ENCODE assay signal across 12 cellular contexts in the genomic region with DNA sequence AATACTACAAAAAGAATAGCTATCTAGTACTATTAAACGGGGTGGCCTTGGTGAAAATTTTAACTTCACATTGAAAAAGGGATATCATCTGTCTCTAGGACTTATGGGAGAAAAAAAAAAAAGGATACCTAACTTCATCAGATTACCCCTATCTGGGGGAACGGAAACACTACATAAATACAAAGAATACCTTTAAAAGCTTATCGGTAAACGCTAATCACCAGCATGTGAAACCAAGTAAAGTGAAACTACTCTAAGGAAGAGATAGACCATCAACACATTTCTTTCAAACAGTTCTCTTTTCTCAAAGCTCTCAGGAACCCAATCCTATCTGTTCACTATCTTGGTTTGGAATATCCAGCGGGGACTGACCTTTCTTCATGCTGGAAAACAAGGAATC. TPM values are rescaled to one million over a fixed set of nuclear protein-coding genes. Genes with fewer than 3 reads are reported as not detected.
DNase-seq lines count a peak whose midpoint lies in the region; ATAC-seq and TF ChIP-seq lines count a peak whose summit lies in the region.
"Had no signal": no experiment of that assay in that cellular context is flagged by ENCODE, and none has a peak within 500 bp of the region (broad histone marks: within the 10 kb centered on the region; RNA-seq: fewer than 3 reads in every experiment).

No MANE protein-coding gene starts in this region.

- peaks cover 17% of the 10 kb centered on the region for H3K36me3 Mint-ChIP-seq in activated CD4-positive, alpha-beta T cell treated with anti-CD3 and anti-CD28 coated beads for 36 hours (ENCODE audit: low read depth)
- no peaks in the 10 kb centered on the region; a peak in 4 of 7 replicates for H3K36me3 Mint-ChIP-seq in H9 (ENCODE audit: insufficient read depth in 1 of 3, low read depth in 3 of 3)
- peaks cover 4% of the 10 kb centered on the region for H3K36me3 Mint-ChIP-seq in activated CD8-positive, alpha-beta T cell treated with anti-CD3 and anti-CD28 coated beads, Interleukin-2, amount 10 ng/mL, durations not matched to agents 7 days and 5 days (ENCODE audit: low read depth)
- H3K36me3 Mint-ChIP-seq in natural killer cell treated with Interleukin-12 subunit alpha and Interleukin-12 subunit beta and Interleukin-15 and Interleukin-18, amount 100 ng/mL, for 72 hours, result peaks cover 9% of the 10 kb centered on the region

- no CpG with 5 or more reads among the region's 5 CpGs for WGBS in H9 (ENCODE audit: extremely low coverage, insufficient read length, low lambda C conversion rate)

- CTCF ChIA-PET in activated CD4-positive, alpha-beta T cell treated with anti-CD3 and anti-CD28 coated beads for 36 hours (lab: Charles Lee), result interaction anchor here (0.6 to 0.7 kb wide), 5 partner anchors 14 to 1966 kb away, joined by 3 to 4 read pairs (median 3); no protein-coding TSS in a partner anchor
- CTCF ChIA-PET in activated CD8-positive, alpha-beta T cell treated with anti-CD3 and anti-CD28 coated beads, Interleukin-2, amount 10 ng/mL, durations not matched to agents 7 days and 5 days (lab: Charles Lee), result interaction anchor here (1.0 to 1.5 kb wide), 3 partner anchors 11 to 379 kb away, joined by 3 to 4 read pairs (median 4); no protein-coding TSS in a partner anchor

- no peak for TF ChIP-seq CTCF in H9 (conservative IDR thresholded peaks at IDR 0.05)

- H3T11ph ChIP-seq in H9 (ENCODE audit: low read length), result no peak overlapping the region

- H4K20me1 ChIP-seq in H9 (ENCODE audit: control insufficient read depth, insufficient read depth, insufficient read length), result no peaks in the 10 kb centered on the region

- no peaks in the 10 kb centered on the region for H3K27me3 Mint-ChIP-seq in activated CD4-positive, alpha-beta T cell treated with anti-CD3 and anti-CD28 coated beads for 36 hours
- no peaks in the 10 kb centered on the region for H3K27me3 Mint-ChIP-seq in H9 (ENCODE audit: low read depth)
- H3K27me3 Mint-ChIP-seq in activated CD8-positive, alpha-beta T cell treated with anti-CD3 and anti-CD28 coated beads, Interleukin-2, amount 10 ng/mL, durations not matched to agents 7 days and 5 days (ENCODE audit: low read depth), result no peaks in the 10 kb centered on the region
- no peaks in the 10 kb centered on the region for H3K27me3 Mint-ChIP-seq in natural killer cell treated with Interleukin-12 subunit alpha and Interleukin-12 subunit beta and Interleukin-15 and Interleukin-18, amount 100 ng/mL, for 72 hours

- H2AK5ac ChIP-seq in H9 (ENCODE audit: insufficient read length, low read length), result no peak overlapping the region

- no peak overlapping the region for H3K18ac ChIP-seq in H9 (ENCODE audit: insufficient read length, low read depth, low read length)

- no peaks in the 10 kb centered on the region for H3K23me2 ChIP-seq in H9 (ENCODE audit: insufficient read length, low read depth, low read length, poor library complexity, severe bottlenecking)

- H2BK12ac ChIP-seq in H9 (ENCODE audit: insufficient read length, low read depth, low read length), result no peak overlapping the region

- H3K4me3 Mint-ChIP-seq in activated CD4-positive, alpha-beta T cell treated with anti-CD3 and anti-CD28 coated beads for 36 hours, result peak overlapping the region; percentile 39
- no peak overlapping the region; a peak in 1 of 5 replicates for H3K4me3 Mint-ChIP-seq in H9
- peak overlapping the region; percentile 58 for H3K4me3 Mint-ChIP-seq in activated CD8-positive, alpha-beta T cell treated with anti-CD3 and anti-CD28 coated beads, Interleukin-2, amount 10 ng/mL, durations not matched to agents 7 days and 5 days
- peak overlapping the region; percentile 65 for H3K4me3 Mint-ChIP-seq in natural killer cell treated with Interleukin-12 subunit alpha and Interleukin-12 subunit beta and Interleukin-15 and Interleukin-18, amount 100 ng/mL, for 72 hours

- no peak overlapping the region for H3K9ac ChIP-seq in H9 (ENCODE audit: extremely low read depth, insufficient read length, low read length)

- H3K79me1 ChIP-seq in H9 (ENCODE audit: insufficient read depth, low read depth, low read length, poor library complexity, severe bottlenecking), result no peaks in the 10 kb centered on the region

- no peak overlapping the region for H2BK120ac ChIP-seq in H9 (ENCODE audit: low read depth, low read length, poor library complexity, severe bottlenecking)

- H3K14ac ChIP-seq in H9 (ENCODE audit: insufficient read depth, low read length), result no peak overlapping the region

- no peak overlapping the region for H3K27ac ChIP-seq in H9 (ENCODE audit: insufficient read length, low read depth, low read length)

- no peak overlapping the region for H3K27ac Mint-ChIP-seq in activated CD4-positive, alpha-beta T cell treated with anti-CD3 and anti-CD28 coated beads for 36 hours
- peak overlapping the region; percentile 3 to 63 (median 12); a peak in 3 of 7 replicates for H3K27ac Mint-ChIP-seq in H9
- peak overlapping the region; percentile 56 for H3K27ac Mint-ChIP-seq in activated CD8-positive, alpha-beta T cell treated with anti-CD3 and anti-CD28 coated beads, Interleukin-2, amount 10 ng/mL, durations not matched to agents 7 days and 5 days
- peak overlapping the region in 1 of 2 donors; percentile 17 for H3K27ac Mint-ChIP-seq in natural killer cell treated with Interleukin-12 subunit alpha and Interleukin-12 subunit beta and Interleukin-15 and Interleukin-18, amount 100 ng/mL, for 72 hours

- no peak for ATAC-seq in activated CD4-positive, alpha-beta T cell treated with anti-CD3 and anti-CD28 coated beads for 36 hours
- no peak for ATAC-seq in activated CD8-positive, alpha-beta T cell treated with anti-CD3 and anti-CD28 coated beads, Interleukin-2, amount 10 ng/mL, durations not matched to agents 7 days and 5 days
- ATAC-seq in natural killer cell treated with Interleukin-12 subunit alpha and Interleukin-12 subunit beta and Interleukin-15 and Interleukin-18, amount 100 ng/mL, for 72 hours, result no peak
- ATAC-seq in left ventricle myocardium superior (no peak), HG02588 (IDR thresholded peaks at IDR 0.05; ENCODE audit: unreplicated experiment) (no peak)

- intact Hi-C loops in activated CD4-positive, alpha-beta T cell treated with anti-CD3 and anti-CD28 coated beads for 36 hours (cut with DNase I, micrococcal nuclease), result no loop called here
- intact Hi-C loops in left ventricle myocardium superior (cut with micrococcal nuclease), result no loop called here

- POLR2A ChIA-PET in activated CD4-positive, alpha-beta T cell treated with anti-CD3 and anti-CD28 coated beads for 36 hours (lab: Charles Lee), result interaction anchor here (0.6 kb wide), 2 partner anchors 338 to 1742 kb away, joined by 3 to 5 read pairs; no protein-coding TSS in a partner anchor
- POLR2A ChIA-PET in activated CD8-positive, alpha-beta T cell treated with anti-CD3 and anti-CD28 coated beads, Interleukin-2, amount 10 ng/mL, durations not matched to agents 7 days and 5 days (lab: Charles Lee), result interaction anchor here (1.9 kb wide), 1 partner anchor 11 kb away, joined by 4 read pairs; no protein-coding TSS in a partner anchor

- H3K79me2 ChIP-seq in H9 (ENCODE audit: insufficient read depth, low read length), result no peaks in the 10 kb centered on the region

- DNase-seq in activated CD4-positive, alpha-beta T cell treated with anti-CD3 and anti-CD28 coated beads for 36 hours, result no peak
- DNase-seq in activated CD4-positive, alpha-beta T cell treated with anti-CD3 and anti-CD28 coated beads, Interleukin-2, amount 50 U/mL, for 1 hour, result no peak
- DNase-seq in H9, result no peak
- DNase-seq in activated CD8-positive, alpha-beta T cell treated with anti-CD3 and anti-CD28 coated beads, Interleukin-2, amount 10 ng/mL, durations not matched to agents 7 days and 5 days, result no peak
- no peak for DNase-seq in natural killer cell treated with Interleukin-12 subunit alpha and Interleukin-12 subunit beta and Interleukin-15 and Interleukin-18, amount 100 ng/mL, for 72 hours (ENCODE audit: low spot score)
- DNase-seq in left ventricle myocardium superior, result no peak
- DNase-seq in OCI-M2 (lab: John Stamatoyannopoulos, UW; ENCODE audit: unreplicated experiment), result no peak
- DNase-seq: activated CD4-positive, alpha-beta T cell treated with anti-CD3 and anti-CD28 coated beads for 1 hour; foreskin melanocyte; NCI-H1048; SHP77 treated with DMSO at 0.1 percent for 48 hours had no signal

- H3K4me2 ChIP-seq in H9 (ENCODE audit: insufficient read depth, insufficient read length, low read length), result no peak overlapping the region

- no peak overlapping the region for H3K23ac ChIP-seq in H9 (ENCODE audit: insufficient read length, low read depth, low read length)

- no peak overlapping the region for H3K4ac ChIP-seq in H9 (ENCODE audit: low read depth, low read length)

- no peak overlapping the region for H4K8ac ChIP-seq in H9 (replicated peaks; ENCODE audit: insufficient read length, low read depth, low read length)

- no peak overlapping the region for H2BK15ac ChIP-seq in H9 (ENCODE audit: low read depth, low read length)

- H3K4me1 ChIP-seq in H9 (ENCODE audit: insufficient read depth, low read length), result peaks cover 3% of the 10 kb centered on the region

- no peaks in the 10 kb centered on the region for H3K9me3 ChIP-seq in H9 (ENCODE audit: control insufficient read depth, low read depth, low read length)

- H4K5ac ChIP-seq in H9 (ENCODE audit: insufficient read length, low read depth, low read length), result no peak overlapping the region

- H3K56ac ChIP-seq in H9 (ENCODE audit: insufficient read length, low read depth, low read length), result no peak overlapping the region

- no peak overlapping the region for H2BK5ac ChIP-seq in H9 (ENCODE audit: insufficient read length, low read length)

- no peak overlapping the region for H2BK20ac ChIP-seq in H9 (ENCODE audit: low read depth, low read length, poor library complexity, severe bottlenecking)

- H4K91ac ChIP-seq in H9 (ENCODE audit: insufficient read length, low read depth, low read length), result no peak overlapping the region

- peaks cover 30% of the 10 kb centered on the region for H3K4me1 Mint-ChIP-seq in activated CD4-positive, alpha-beta T cell treated with anti-CD3 and anti-CD28 coated beads for 36 hours
- peaks cover 28 to 31% of the 10 kb centered on the region in 2 experiments for H3K4me1 Mint-ChIP-seq in H9
- H3K4me1 Mint-ChIP-seq in activated CD8-positive, alpha-beta T cell treated with anti-CD3 and anti-CD28 coated beads, Interleukin-2, amount 10 ng/mL, durations not matched to agents 7 days and 5 days (ENCODE audit: low read depth), result peaks cover 34% of the 10 kb centered on the region
- peaks cover 22 to 33% of the 10 kb centered on the region in 2 donors for H3K4me1 Mint-ChIP-seq in natural killer cell treated with Interleukin-12 subunit alpha and Interleukin-12 subunit beta and Interleukin-15 and Interleukin-18, amount 100 ng/mL, for 72 hours (ENCODE audit: low read depth in 2 of 2)

- H2AFZ ChIP-seq in H9 (ENCODE audit: low read length), result no peak overlapping the region

- no peaks in the 10 kb centered on the region for H3K9me3 Mint-ChIP-seq in activated CD4-positive, alpha-beta T cell treated with anti-CD3 and anti-CD28 coated beads for 36 hours (ENCODE audit: low read depth)
- H3K9me3 Mint-ChIP-seq in H9, result no peaks in the 10 kb centered on the region
- no peaks in the 10 kb centered on the region for H3K9me3 Mint-ChIP-seq in activated CD8-positive, alpha-beta T cell treated with anti-CD3 and anti-CD28 coated beads, Interleukin-2, amount 10 ng/mL, durations not matched to agents 7 days and 5 days (ENCODE audit: insufficient read depth)
- no peaks in the 10 kb centered on the region for H3K9me3 Mint-ChIP-seq in natural killer cell treated with Interleukin-12 subunit alpha and Interleukin-12 subunit beta and Interleukin-15 and Interleukin-18, amount 100 ng/mL, for 72 hours

- no peaks in the 10 kb centered on the region for H3K27me3 ChIP-seq in H9 (ENCODE audit: insufficient read depth, low read length)

RNA-seq across cellular contexts. Expression of gene KICS2, which starts 3.5 kb away (rescaled TPM):
- 10 to 100 TPM; 15.1 to 16.6 TPM for total RNA-seq in activated CD4-positive, alpha-beta T cell treated with anti-CD3 and anti-CD28 coated beads for 36 hours
- total RNA-seq in H9 (2021) (7.3 TPM in 2 replicates), left ventricle myocardium superior (2.7 TPM)
- 1 to 10 TPM; 7.7 to 9.9 TPM for total RNA-seq in activated CD8-positive, alpha-beta T cell treated with anti-CD3 and anti-CD28 coated beads, Interleukin-2, amount 10 ng/mL, durations not matched to agents 7 days and 5 days
- total RNA-seq in natural killer cell treated with Interleukin-12 subunit alpha and Interleukin-12 subunit beta and Interleukin-15 and Interleukin-18, amount 100 ng/mL, for 72 hours, result 10 to 100 TPM in 1 of 2 donors, 1 to 10 TPM in 1; 9.2 to 15.0 TPM

Comparison
In these comparisons a context has a peak if more than half of its experiments do, and no peak if none do; other contexts are left out.
1. H3K4me3 Mint-ChIP-seq: peak in activated CD4-positive, alpha-beta T cell treated with anti-CD3 and anti-CD28 coated beads for 36 hours (single experiment), activated CD8-positive, alpha-beta T cell treated with anti-CD3 and anti-CD28 coated beads, Interleukin-2, amount 10 ng/mL, durations not matched to agents 7 days and 5 days (single experiment) and natural killer cell treated with Interleukin-12 subunit alpha and Interleukin-12 subunit beta and Interleukin-15 and Interleukin-18, amount 100 ng/mL, for 72 hours (single experiment); none in H9 (0 of 2).